ENCODE assay signal across 24 cellular contexts in the genomic region with DNA sequence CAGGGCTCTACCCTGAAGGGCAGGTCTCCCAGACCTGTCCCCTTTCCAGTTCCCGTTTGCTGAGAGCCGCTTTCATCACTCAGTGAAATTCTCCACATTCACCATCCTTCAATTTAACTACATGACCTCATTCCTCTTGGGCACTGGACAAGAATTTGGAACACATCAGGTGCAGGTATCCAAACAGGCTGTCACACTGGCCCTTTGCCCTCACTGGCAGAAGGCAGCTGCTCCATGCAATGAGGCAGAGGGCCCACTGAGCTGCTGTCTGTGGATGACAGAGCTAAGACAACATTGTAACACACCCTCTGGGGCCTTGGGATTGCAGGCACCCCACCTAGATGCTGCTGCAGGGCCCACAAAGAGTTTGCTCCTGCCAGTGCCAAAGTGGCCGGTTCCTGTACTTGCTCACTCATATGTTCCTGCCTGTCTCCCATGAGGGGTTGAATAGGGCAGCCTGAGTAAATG. TPM values are rescaled to one million over a fixed set of nuclear protein-coding genes. Genes with fewer than 3 reads are reported as not detected.
"Had no signal": no experiment of that assay in that cellular context is flagged by ENCODE, and none has a peak within 500 bp of the region (broad histone marks: within the 10 kb centered on the region; RNA-seq: fewer than 3 reads in every experiment).

No MANE protein-coding gene starts in this region.

- FAIRE-seq: frontal cortex, islet of Langerhans, TTC549 had no signal

- H3K27ac ChIP-seq: epithelial cell of prostate, right lobe of liver, spleen, stomach, testis, upper lobe of left lung had no signal

- DNase-seq: activated CD4-positive, alpha-beta T cell treated with anti-CD3 and anti-CD28 coated beads, Interleukin-2, amount 10 ng/mL, durations not matched to agents 7 days and 5 days; activated CD8-positive, alpha-beta memory T cell treated with anti-CD3 and anti-CD28 coated beads for 24 hours; activated gamma-delta T cell treated with Interleukin-2 at 50 U/mL for 16 hours; activated naive CD8-positive, alpha-beta T cell treated with anti-CD3 and anti-CD28 coated beads for 36 hours; amygdala; dermis blood vessel endothelial cell; effector memory CD8-positive, alpha-beta T cell; right lobe of liver; spleen; stomach; SW 1271; testis; upper lobe of left lung had no signal

- ATAC-seq: effector memory CD8-positive, alpha-beta T cell; left lobe of liver; right lobe of liver had no signal

- H3K27ac Mint-ChIP-seq: activated CD4-positive, alpha-beta T cell treated with anti-CD3 and anti-CD28 coated beads, Interleukin-2, amount 10 ng/mL, durations not matched to agents 7 days and 5 days; activated naive CD8-positive, alpha-beta T cell treated with anti-CD3 and anti-CD28 coated beads for 36 hours; brain; effector memory CD8-positive, alpha-beta T cell; memory B cell; nephron; progenitor cell of endocrine pancreas had no signal

- H3K27me3 Mint-ChIP-seq: central memory CD8-positive, alpha-beta T cell; memory B cell had no signal

- H3K4me3 Mint-ChIP-seq: activated CD4-positive, alpha-beta T cell treated with anti-CD3 and anti-CD28 coated beads, Interleukin-2, amount 10 ng/mL, durations not matched to agents 7 days and 5 days; activated naive CD8-positive, alpha-beta T cell treated with anti-CD3 and anti-CD28 coated beads for 36 hours; brain; central memory CD8-positive, alpha-beta T cell; effector memory CD8-positive, alpha-beta T cell; memory B cell; nephron had no signal

- H3K27me3 ChIP-seq: right lobe of liver, spleen, stomach, testis, upper lobe of left lung had no signal

- H3K4me1 Mint-ChIP-seq: activated CD4-positive, alpha-beta T cell treated with anti-CD3 and anti-CD28 coated beads, Interleukin-2, amount 10 ng/mL, durations not matched to agents 7 days and 5 days; activated naive CD8-positive, alpha-beta T cell treated with anti-CD3 and anti-CD28 coated beads for 36 hours; central memory CD8-positive, alpha-beta T cell; memory B cell had no signal

- H3K36me3 Mint-ChIP-seq: activated naive CD8-positive, alpha-beta T cell treated with anti-CD3 and anti-CD28 coated beads for 36 hours; brain; memory B cell had no signal

- H3K4me3 ChIP-seq: right lobe of liver, spleen, stomach, testis, upper lobe of left lung had no signal

- H3K36me3 ChIP-seq: right lobe of liver, spleen, stomach, upper lobe of left lung had no signal

- H3K9me3 ChIP-seq: right lobe of liver, spleen, stomach, testis, upper lobe of left lung had no signal

- H3K9me3 Mint-ChIP-seq: activated CD4-positive, alpha-beta T cell treated with anti-CD3 and anti-CD28 coated beads, Interleukin-2, amount 10 ng/mL, durations not matched to agents 7 days and 5 days; activated naive CD8-positive, alpha-beta T cell treated with anti-CD3 and anti-CD28 coated beads for 36 hours; brain; central memory CD8-positive, alpha-beta T cell; effector memory CD8-positive, alpha-beta T cell; memory B cell; nephron had no signal

- H3K4me1 ChIP-seq: right lobe of liver, spleen, stomach, testis, upper lobe of left lung had no signal

RNA-seq across cellular contexts. Expression of gene ACTL7B, which starts 55.1 kb away (rescaled TPM):
- total RNA-seq: activated CD4-positive, alpha-beta T cell treated with anti-CD3 and anti-CD28 coated beads, Interleukin-2, amount 10 ng/mL, durations not matched to agents 7 days and 5 days; activated naive CD8-positive, alpha-beta T cell treated with anti-CD3 and anti-CD28 coated beads for 36 hours; dermis blood vessel endothelial cell; frontal cortex; left lobe of liver; right lobe of liver; spleen; stomach; T-helper 2 cell treated with Interferon-gamma antibody and Interleukin-4, amounts not matched to agents 100 ng/mL and 5 ng/mL, for 36 hours had no signal
- polyA plus RNA-seq: stomach had no signal
